In genomic region chr3:176872771-176873209, GRCh38 we compare ENCODE assay signal across 9 cellular contexts.
A peak's percentile ranks its signal among the peaks of the same experiment; 100 is the strongest.
DNase-seq lines count a peak whose midpoint lies in the region; TF ChIP-seq lines count a peak whose summit lies in the region.
"Had no signal": no experiment of that assay in that cellular context is flagged by ENCODE, and none has a peak within 500 bp of the region (broad histone marks: within the 10 kb centered on the region; RNA-seq: fewer than 3 reads in every experiment).

No MANE protein-coding gene starts in this region.

- no peaks in the 10 kb centered on the region for H3K27me3 Mint-ChIP-seq in MCF 10A (ENCODE audit: insufficient read depth, unreplicated experiment)

- H3K36me3 ChIP-seq in MM.1S (replicated peaks; ENCODE audit: insufficient read depth, low read length): no peaks in the 10 kb centered on the region

- H3K4me3 Mint-ChIP-seq in MCF 10A (ENCODE audit: unreplicated experiment): no peak overlapping the region

- CTCF ChIA-PET in MCF 10A (lab: Yijun Ruan, JAX): interaction anchor here (0.5 to 3.1 kb wide), 25 partner anchors 10 to 1512 kb away, joined by 3 to 34 read pairs (median 4); no protein-coding TSS in a partner anchor

- no peaks in the 10 kb centered on the region for H3K9me3 ChIP-seq in MM.1S (replicated peaks; ENCODE audit: insufficient read depth, low read length)

- no peaks in the 10 kb centered on the region for H3K27me3 ChIP-seq in MM.1S (replicated peaks; ENCODE audit: insufficient read depth, low read length)
- H3K27me3 ChIP-seq: BLaER1 had no signal

- H3K9me3 Mint-ChIP-seq in MCF 10A (ENCODE audit: unreplicated experiment): peaks cover 6% of the 10 kb centered on the region

- intact Hi-C loops in MCF 10A (cut with micrococcal nuclease): loop anchor here (1.0 kb wide), 1 partner anchor 67 kb away; no protein-coding TSS in a partner anchor

- POLR2A ChIA-PET in MCF 10A (lab: Yijun Ruan, JAX): no interaction called here

- H3K9ac ChIP-seq in MM.1S (ENCODE audit: low read length): peak overlapping the region; percentile 22; the same call in 1 of the 2 replicates
- H3K9ac ChIP-seq: BLaER1 had no signal

- no peaks in the 10 kb centered on the region for H3K36me3 Mint-ChIP-seq in MCF 10A (ENCODE audit: insufficient read depth, unreplicated experiment)

- H3K4me3 ChIP-seq in HFF-Myc (replicated peaks; ENCODE audit: low read depth, low read length) (no peak overlapping the region), MM.1S (ENCODE audit: low read length) (no peak overlapping the region)
- H3K4me3 ChIP-seq: BLaER1 had no signal

- peak overlapping the region; percentile 16 for H3K27ac Mint-ChIP-seq in MCF 10A (ENCODE audit: low read depth, unreplicated experiment)

- H3F3A ChIP-seq in MM.1S (ENCODE audit: insufficient read depth, low read length): peaks cover 12% of the 10 kb centered on the region

- no peaks in the 10 kb centered on the region for H4K20me1 ChIP-seq in MM.1S (ENCODE audit: insufficient read depth, low read length)
- H4K20me1 ChIP-seq: BLaER1 had no signal

- no peaks in the 10 kb centered on the region for H3K79me2 ChIP-seq in MM.1S (ENCODE audit: low read length)

- peak overlapping the region; percentile 47 for H3K4me2 ChIP-seq in MM.1S (ENCODE audit: low read depth, low read length)
- H3K4me2 ChIP-seq: BLaER1 had no signal

- H3K4me1 Mint-ChIP-seq in MCF 10A (ENCODE audit: insufficient read depth, unreplicated experiment): peaks cover 18% of the 10 kb centered on the region

- H3K9me2 ChIP-seq in MM.1S (replicated peaks; ENCODE audit: insufficient read depth, low read length): no peaks in the 10 kb centered on the region

- H3K4me1 ChIP-seq in MM.1S (ENCODE audit: low read length): peaks cover 26% of the 10 kb centered on the region

- peak; percentile 86 for TF ChIP-seq CTCF in HFF-Myc (IDR thresholded peaks at IDR 0.05; ENCODE audit: low read depth, low read length, missing control alignments)
- TF ChIP-seq CTCF in MM.1S (IDR thresholded peaks at IDR 0.05; ENCODE audit: low read length): peak; percentile 98
- peak; percentile 64 for TF ChIP-seq CTCF in MCF 10A (IDR thresholded peaks at IDR 0.05; ENCODE audit: unreplicated experiment)

- H2AFZ ChIP-seq in MM.1S (ENCODE audit: low read length): peak overlapping the region; percentile 40

- peak overlapping the region; percentile 31; the same call in 1 of the 2 replicates for H3K27ac ChIP-seq in MM.1S (ENCODE audit: low read length)
- H3K27ac ChIP-seq: BLaER1 had no signal

- peak; percentile 16 for DNase-seq in DMS79 treated with DMSO at 0.1 percent for 48 hours (lab: John Stamatoyannopoulos, UW)
- no peak for DNase-seq in DMS79 (lab: John Stamatoyannopoulos, UW)
- DNase-seq in HFF-Myc (ENCODE audit: extremely low read depth, low read depth): peak; percentile 22
- peak; percentile 91 for DNase-seq in MM.1S
- DNase-seq in T-helper 9 cell: peak; percentile 28
- DNase-seq in MCF 10A (ENCODE audit: unreplicated experiment): peak; percentile 70
- DNase-seq in left kidney (ENCODE audit: low read depth, low spot score): peak; percentile 80
- DNase-seq in stimulated activated CD4-positive, alpha-beta T cell treated with anti-CD3 and anti-CD28 coated beads, TNF-alpha, amount 100 ng/mL, for 1 hour (ENCODE audit: low read depth in 3 of 3, low spot score in 1 of 3): peak; percentile 2 to 10 (median 7)

- no TSS peak for BruUV-seq in MCF 10A (replicated peaks; lab: Mats Ljungman, UMichigan)
